In the genomic region with DNA sequence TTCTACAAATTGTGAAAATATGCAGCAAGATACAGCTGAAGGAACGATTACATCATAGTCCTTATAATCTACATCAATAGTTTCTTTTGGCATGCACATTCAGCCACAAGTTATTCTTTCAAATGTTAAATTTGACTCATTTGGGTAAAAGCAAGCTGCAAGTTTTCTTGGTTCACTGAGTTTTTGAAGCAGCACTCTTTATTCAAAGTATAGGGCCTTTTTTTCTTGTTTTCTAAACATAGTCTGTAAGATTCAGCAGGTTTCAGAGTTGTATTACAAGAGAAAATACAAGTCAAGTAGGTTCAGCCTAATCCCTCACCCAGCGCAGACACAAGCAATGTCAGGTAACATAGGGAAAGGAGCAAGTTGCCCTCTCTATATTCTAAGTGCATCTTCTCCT, we compare ENCODE assay signal across 15 cellular contexts.
DNase-seq lines count a peak whose midpoint lies in the region; ATAC-seq and TF ChIP-seq lines count a peak whose summit lies in the region.
"Had no signal": no experiment of that assay in that cellular context is flagged by ENCODE, and none has a peak within 500 bp of the region (broad histone marks: within the 10 kb centered on the region; RNA-seq: fewer than 3 reads in every experiment).

No MANE protein-coding gene starts in this region.

- no peaks in the 10 kb centered on the region for H3K4me1 Mint-ChIP-seq in activated CD8-positive, alpha-beta T cell treated with anti-CD3 and anti-CD28 coated beads for 36 hours (ENCODE audit: low read depth)
- H3K4me1 Mint-ChIP-seq: activated CD4-positive, alpha-beta T cell treated with anti-CD3 and anti-CD28 coated beads for 36 hours had no signal

- CTCF ChIA-PET in activated CD8-positive, alpha-beta T cell treated with anti-CD3 and anti-CD28 coated beads for 36 hours (lab: Charles Lee), result no interaction called here

- in situ Hi-C loops in astrocyte of the cerebellum (cut with HindIII; ENCODE audit: low sequenced_read_pairs), result no loop called here

- H3K36me3 ChIP-seq in mucosa of descending colon (ENCODE audit: low read depth), result no peaks in the 10 kb centered on the region

- TF ChIP-seq CTCF in astrocyte of the cerebellum (IDR thresholded peaks at IDR 0.05; ENCODE audit: low read depth, low read length, missing control alignments) (no peak), mucosa of descending colon (IDR thresholded peaks at IDR 0.05) (no peak)
- TF ChIP-seq CTCF in activated CD8-positive, alpha-beta T cell treated with anti-CD3 and anti-CD28 coated beads for 36 hours (IDR thresholded peaks at IDR 0.05), result no peak

- no peaks in the 10 kb centered on the region for H3K4me1 ChIP-seq in mucosa of descending colon (ENCODE audit: low read depth)
- H3K4me1 ChIP-seq: psoas muscle had no signal

- H3K27ac Mint-ChIP-seq in activated CD8-positive, alpha-beta T cell treated with anti-CD3 and anti-CD28 coated beads for 36 hours, result no peak overlapping the region
- H3K27ac Mint-ChIP-seq: activated CD4-positive, alpha-beta T cell treated with anti-CD3 and anti-CD28 coated beads for 36 hours; activated T-cell treated with anti-CD3 and anti-CD28 coated beads, Interleukin-2, amount 50 U/mL, for 72 hours had no signal

- POLR2A ChIA-PET in activated CD8-positive, alpha-beta T cell treated with anti-CD3 and anti-CD28 coated beads for 36 hours (lab: Charles Lee), result no interaction called here

- H3K4me3 Mint-ChIP-seq in activated CD8-positive, alpha-beta T cell treated with anti-CD3 and anti-CD28 coated beads for 36 hours, result no peak overlapping the region
- H3K4me3 Mint-ChIP-seq: activated CD4-positive, alpha-beta T cell treated with anti-CD3 and anti-CD28 coated beads for 36 hours; activated T-cell treated with anti-CD3 and anti-CD28 coated beads, Interleukin-2, amount 50 U/mL, for 72 hours had no signal

- no peak overlapping the region for H3K4me3 ChIP-seq in astrocyte of the cerebellum (ENCODE audit: low read depth, low read length)
- no peak overlapping the region for H3K4me3 ChIP-seq in mucosa of descending colon
- H3K4me3 ChIP-seq: psoas muscle had no signal

- ATAC-seq in GM18858 (IDR thresholded peaks at IDR 0.05; ENCODE audit: unreplicated experiment) (peak; percentile 90), GM21619 (IDR thresholded peaks at IDR 0.05; ENCODE audit: unreplicated experiment) (peak; percentile 73), HG03060 (IDR thresholded peaks at IDR 0.05; ENCODE audit: low read depth, unreplicated experiment) (peak; percentile 70), HG03460 (IDR thresholded peaks at IDR 0.05; ENCODE audit: unreplicated experiment) (no peak), mucosa of descending colon (no peak)
- ATAC-seq in activated CD8-positive, alpha-beta T cell treated with anti-CD3 and anti-CD28 coated beads for 36 hours, result no peak
- ATAC-seq: activated CD4-positive, alpha-beta T cell treated with anti-CD3 and anti-CD28 coated beads for 36 hours; activated T-cell treated with anti-CD3 and anti-CD28 coated beads, Interleukin-2, amount 50 U/mL, for 72 hours; psoas muscle had no signal

- no peaks in the 10 kb centered on the region for H3K36me3 Mint-ChIP-seq in activated CD8-positive, alpha-beta T cell treated with anti-CD3 and anti-CD28 coated beads for 36 hours (ENCODE audit: low read depth)

- intact Hi-C loops in activated CD8-positive, alpha-beta T cell treated with anti-CD3 and anti-CD28 coated beads for 36 hours (cut with micrococcal nuclease), result no loop called here
- intact Hi-C loops in mucosa of descending colon (cut with DNase I, micrococcal nuclease), result no loop called here

- no peaks in the 10 kb centered on the region for H3K27me3 Mint-ChIP-seq in activated CD8-positive, alpha-beta T cell treated with anti-CD3 and anti-CD28 coated beads for 36 hours
- H3K27me3 Mint-ChIP-seq: activated CD4-positive, alpha-beta T cell treated with anti-CD3 and anti-CD28 coated beads for 36 hours had no signal

- no peaks in the 10 kb centered on the region for H3K9me3 ChIP-seq in mucosa of descending colon
- H3K9me3 ChIP-seq: psoas muscle had no signal

- H3K9me3 Mint-ChIP-seq in activated CD8-positive, alpha-beta T cell treated with anti-CD3 and anti-CD28 coated beads for 36 hours, result no peaks in the 10 kb centered on the region

- DNase-seq in astrocyte of the cerebellum (ENCODE audit: low read depth), result peak; percentile 38
- DNase-seq in activated CD8-positive, alpha-beta T cell treated with anti-CD3 and anti-CD28 coated beads for 36 hours, result no peak
- no peak for DNase-seq in mucosa of descending colon
- DNase-seq in NCI-H2081 (lab: John Stamatoyannopoulos, UW), result no peak
- DNase-seq: activated CD4-positive, alpha-beta T cell treated with anti-CD3 and anti-CD28 coated beads for 36 hours; activated T-cell treated with anti-CD3 and anti-CD28 coated beads, Interleukin-2, amount 50 U/mL, for 72 hours; DMS79; Kasumi-1; NCI-H2107; psoas muscle; stimulated activated naive CD4-positive, alpha-beta T cell had no signal

Comparison
In these comparisons a context has a peak if more than half of its experiments do, and no peak if none do; other contexts are left out.
1. ATAC-seq: peak in GM18858 (single experiment), GM21619 (single experiment) and HG03060 (single experiment); none in activated CD8-positive, alpha-beta T cell treated with anti-CD3 and anti-CD28 coated beads for 36 hours (single experiment), HG03460 (single experiment) and mucosa of descending colon (single experiment).